ENCODE assay signal across 17 cellular contexts in genomic region chr10:114764656-114765055, GRCh38. TPM values are rescaled to one million over a fixed set of nuclear protein-coding genes. Genes with fewer than 3 reads are reported as not detected.
DNase-seq lines count a peak whose midpoint lies in the region; ATAC-seq and TF ChIP-seq lines count a peak whose summit lies in the region.
"Had no signal": no experiment of that assay in that cellular context is flagged by ENCODE, and none has a peak within 500 bp of the region (broad histone marks: within the 10 kb centered on the region; RNA-seq: fewer than 3 reads in every experiment).

No MANE protein-coding gene starts in this region.

- H3K36me3 Mint-ChIP-seq in naive thymus-derived CD8-positive, alpha-beta T cell, result no peaks in the 10 kb centered on the region
- no peaks in the 10 kb centered on the region for H3K36me3 Mint-ChIP-seq in activated naive CD4-positive, alpha-beta T cell treated with anti-CD3 and anti-CD28 coated beads for 36 hours (ENCODE audit: low read depth)
- H3K36me3 Mint-ChIP-seq: CD8-positive, alpha-beta memory T cell had no signal

- H3K27me3 Mint-ChIP-seq in naive thymus-derived CD8-positive, alpha-beta T cell, result peaks cover 38 to 60% (median 43%) of the 10 kb centered on the region in 5 donors
- H3K27me3 Mint-ChIP-seq in activated naive CD4-positive, alpha-beta T cell treated with anti-CD3 and anti-CD28 coated beads for 36 hours (ENCODE audit: low read depth), result peaks cover 33% of the 10 kb centered on the region

- CTCF ChIA-PET in activated naive CD4-positive, alpha-beta T cell treated with anti-CD3 and anti-CD28 coated beads for 36 hours (lab: Charles Lee), result interaction anchor here (0.9 kb wide), 1 partner anchor 57 kb away, joined by 4 read pairs; the partner anchor contains the start of gene FHIP2A

- DNase-seq in heart left ventricle (no peak), cardiac septum (ENCODE audit: low spot score) (no peak), medulla oblongata (ENCODE audit: extremely low spot score) (peak; percentile 75), cortex of kidney (lab: John Stamatoyannopoulos, UW) (no peak)
- no peak for DNase-seq in naive thymus-derived CD8-positive, alpha-beta T cell
- DNase-seq in activated naive CD4-positive, alpha-beta T cell treated with anti-CD3 and anti-CD28 coated beads for 36 hours, result no peak
- DNase-seq: Caco-2; CD8-positive, alpha-beta memory T cell; DND-41; GDM1; GOT3 had no signal

- no peak overlapping the region for H3K27ac Mint-ChIP-seq in naive thymus-derived CD8-positive, alpha-beta T cell
- H3K27ac Mint-ChIP-seq in activated naive CD4-positive, alpha-beta T cell treated with anti-CD3 and anti-CD28 coated beads for 36 hours, result no peak overlapping the region
- H3K27ac Mint-ChIP-seq: CD8-positive, alpha-beta memory T cell had no signal

- H3K4me3 Mint-ChIP-seq in naive thymus-derived CD8-positive, alpha-beta T cell, result no peak overlapping the region
- H3K4me3 Mint-ChIP-seq in activated naive CD4-positive, alpha-beta T cell treated with anti-CD3 and anti-CD28 coated beads for 36 hours, result no peak overlapping the region
- H3K4me3 Mint-ChIP-seq: CD8-positive, alpha-beta memory T cell had no signal

- H3K36me3 ChIP-seq in heart left ventricle (no peaks in the 10 kb centered on the region), subcutaneous abdominal adipose tissue (ENCODE audit: control insufficient read depth in 5 of 5, insufficient read depth in 5 of 5, low read length in 5 of 5) (no peaks in the 10 kb centered on the region)
- H3K36me3 ChIP-seq: BLaER1, HAP-1 had no signal

- peaks cover 2 to 14% (median 11%) of the 10 kb centered on the region in 4 donors for H3K4me1 Mint-ChIP-seq in naive thymus-derived CD8-positive, alpha-beta T cell
- peaks cover 7% of the 10 kb centered on the region for H3K4me1 Mint-ChIP-seq in activated naive CD4-positive, alpha-beta T cell treated with anti-CD3 and anti-CD28 coated beads for 36 hours (ENCODE audit: low read depth)

- H3K27ac ChIP-seq in heart left ventricle (peak overlapping the region in 7 of 12 donors; percentile 3 to 46 (median 36)), cingulate gyrus (ENCODE audit: low read depth, low read length) (peak overlapping the region; percentile 67), subcutaneous abdominal adipose tissue (ENCODE audit: low read depth, low read length) (peak overlapping the region; percentile 26)
- H3K27ac ChIP-seq: 22Rv1, BLaER1, HL-60 had no signal

- H3K4me3 ChIP-seq in heart left ventricle, result peak overlapping the region in 1 of 12 donors; percentile 7
- H3K4me3 ChIP-seq in subcutaneous abdominal adipose tissue (ENCODE audit: low read depth in 1 of 5, low read length in 5 of 5), result peak overlapping the region in 1 of 5 donors; percentile 22
- H3K4me3 ChIP-seq: BLaER1, HAP-1 had no signal

- no peak for ATAC-seq in heart left ventricle
- no peak for ATAC-seq in naive thymus-derived CD8-positive, alpha-beta T cell

- no peak for TF ChIP-seq POLR2A in heart left ventricle (IDR thresholded peaks at IDR 0.05)

- H3K9me3 ChIP-seq in heart left ventricle (no peaks in the 10 kb centered on the region), subcutaneous abdominal adipose tissue (ENCODE audit: control insufficient read depth in 5 of 5, low read length in 5 of 5) (no peaks in the 10 kb centered on the region)
- H3K9me3 ChIP-seq: BLaER1, Caco-2, HAP-1 had no signal

- no peak for TF ChIP-seq CTCF in heart left ventricle (IDR thresholded peaks at IDR 0.05)

- intact Hi-C loops in heart left ventricle (cut with DNase I), result loop anchor here in 8 of 10 donors (5.0 to 10.0 kb wide), 6 partner anchors 42 to 212 kb away; no protein-coding TSS in a partner anchor
- intact Hi-C loops in cardiac septum (cut with DNase I), result loop anchor here (5.0 kb wide), 2 partner anchors 42 to 212 kb away; no protein-coding TSS in a partner anchor
- intact Hi-C loops in activated naive CD4-positive, alpha-beta T cell treated with anti-CD3 and anti-CD28 coated beads for 36 hours (cut with micrococcal nuclease), result no loop called here

- peak overlapping the region in 1 of 5 donors; percentile 43 for H3K9ac ChIP-seq in subcutaneous abdominal adipose tissue (ENCODE audit: low read length in 5 of 5)
- H3K9ac ChIP-seq: BLaER1 had no signal

- no peaks in the 10 kb centered on the region for H3K9me3 Mint-ChIP-seq in naive thymus-derived CD8-positive, alpha-beta T cell
- no peaks in the 10 kb centered on the region for H3K9me3 Mint-ChIP-seq in activated naive CD4-positive, alpha-beta T cell treated with anti-CD3 and anti-CD28 coated beads for 36 hours
- H3K9me3 Mint-ChIP-seq: CD8-positive, alpha-beta memory T cell had no signal

- WGBS in heart left ventricle, 4 donors, result 0 to 64% (median 45%) methylated on average over 1 of the region's 1 CpG

- H3K27me3 ChIP-seq in heart left ventricle, result peaks cover 0 to 22% (median 0%) of the 10 kb centered on the region in 9 donors
- H3K27me3 ChIP-seq in subcutaneous abdominal adipose tissue (ENCODE audit: control insufficient read depth in 5 of 5, insufficient read depth in 4 of 5, low read length in 5 of 5), result no peaks in the 10 kb centered on the region

- POLR2A ChIA-PET in naive thymus-derived CD8-positive, alpha-beta T cell (lab: Charles Lee), result no interaction called here

- H3K4me1 ChIP-seq in heart left ventricle (peaks cover 0 to 72% (median 30%) of the 10 kb centered on the region in 12 donors), subcutaneous abdominal adipose tissue (ENCODE audit: control insufficient read depth in 5 of 5, insufficient read depth in 5 of 5, low read length in 5 of 5) (peaks cover 0 to 38% (median 20%) of the 10 kb centered on the region in 5 donors)
- H3K4me1 ChIP-seq: HAP-1 had no signal

RNA-seq across cellular contexts. Expression of gene FHIP2A, which starts 56.9 kb away (rescaled TPM):
- 10 to 100 TPM; 18.1 to 34.9 (median 28.7) TPM for total RNA-seq in heart left ventricle
- 1 to 10 TPM; 4.8 to 9.0 TPM for polyA plus RNA-seq in heart left ventricle
- total RNA-seq in cardiac septum, result 26.5 TPM
- total RNA-seq in naive thymus-derived CD8-positive, alpha-beta T cell, result 10 to 100 TPM; 24.8 to 25.1 TPM
- 1 to 10 TPM; 4.9 to 7.6 (median 6.5) TPM for polyA plus RNA-seq in naive thymus-derived CD8-positive, alpha-beta T cell
- total RNA-seq in activated naive CD4-positive, alpha-beta T cell treated with anti-CD3 and anti-CD28 coated beads for 36 hours, result 10 to 100 TPM in 1 of 2 experiments, 1 to 10 TPM in 1; 8.7 to 11.4 TPM
